ENCODE assay signal across 30 cellular contexts in the genomic region with DNA sequence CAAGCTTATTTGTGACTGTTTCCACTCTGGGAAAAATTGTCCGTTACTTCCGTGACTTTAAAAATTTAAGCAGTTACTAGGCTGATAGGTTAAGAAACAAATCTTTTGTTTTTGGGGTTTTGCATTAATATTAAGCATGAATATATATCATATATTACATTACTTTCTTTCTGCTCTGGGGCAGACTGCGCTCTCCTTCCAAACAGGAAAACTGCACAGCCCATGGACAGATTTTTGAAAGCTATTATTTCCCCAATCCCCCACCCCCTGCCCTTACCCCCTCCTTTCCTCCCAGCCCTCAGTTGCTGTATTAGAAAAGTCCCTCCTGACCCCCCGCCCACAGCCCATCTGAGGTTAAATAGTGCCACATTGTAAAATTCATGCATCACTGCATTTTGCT.
"Had no signal": no experiment of that assay in that cellular context is flagged by ENCODE, and none has a peak within 500 bp of the region (broad histone marks: within the 10 kb centered on the region; RNA-seq: fewer than 3 reads in every experiment).

No MANE protein-coding gene starts in this region.

- H3K9me3 ChIP-seq: neutrophil, psoas muscle, spleen, suprapubic skin, testis, tibial artery, transverse colon, upper lobe of right lung, uterus had no signal

- H3K36me3 ChIP-seq: neural progenitor cell, neutrophil, tibial artery, transverse colon, uterus had no signal

- H3K4me2 ChIP-seq: neural progenitor cell, smooth muscle cell had no signal

- DNase-seq: naive B cell; naive thymus-derived CD8-positive, alpha-beta T cell; nucleus accumbens; posterior cingulate gyrus; psoas muscle; right cardiac atrium; spleen; stimulated activated CD4-positive, alpha-beta T cell treated with anti-CD3 and anti-CD28 coated beads, Interleukin-12 subunit alpha, Interleukin-12 subunit beta, amount 100 ng/mL, for 4 hours; stimulated activated CD4-positive, alpha-beta T cell treated with anti-CD3 and anti-CD28 coated beads, Interleukin-1b, Interleukin-23, amount 100 ng/mL, for 48 hours; stimulated activated CD4-positive, alpha-beta T cell treated with anti-CD3 and anti-CD28 coated beads, Interleukin-4, amount 100 ng/mL, for 1 hour; stimulated activated CD4-positive, alpha-beta T cell treated with anti-CD3 and anti-CD28 coated beads, Interleukin-4, amount 100 ng/mL, for 4 hours; stimulated activated CD8-positive, alpha-beta memory T cell treated with anti-CD3 and anti-CD28 coated beads, Interleukin-4, amount 100 ng/mL, for 48 hours; stimulated activated naive CD4-positive, alpha-beta T cell; stimulated activated naive CD8-positive, alpha-beta T cell treated with anti-CD3 and anti-CD28 coated beads, Interleukin-15, amount 100 ng/mL, for 72 hours; stimulated activated naive CD8-positive, alpha-beta T cell treated with anti-CD3 and anti-CD28 coated beads, Interleukin-15, Interleukin-2, amounts not matched to agents 100 U/mL and 50 U/mL, for 24 hours; substantia nigra; testis; tibial artery; transverse colon; upper lobe of right lung; uterus had no signal

- H3K4me3 ChIP-seq: neural progenitor cell, psoas muscle, skin epidermis, smooth muscle cell, spleen, suprapubic skin, testis, tibial artery, transverse colon, upper lobe of right lung, uterus had no signal

- H3K27ac ChIP-seq: neural progenitor cell, neutrophil, parathyroid adenoma, psoas muscle, skin epidermis, spleen, suprapubic skin, testis, tibial artery, transverse colon, upper lobe of right lung, uterus had no signal

- H2AFZ ChIP-seq: neural progenitor cell, parathyroid adenoma had no signal

- H3K27me3 ChIP-seq: neural progenitor cell, neutrophil, spleen, suprapubic skin, testis, tibial artery, transverse colon, upper lobe of right lung, uterus had no signal

- H3K4me1 ChIP-seq: neural progenitor cell, psoas muscle, spleen, suprapubic skin, testis, tibial artery, upper lobe of right lung, uterus had no signal

- H3K9ac ChIP-seq: neural progenitor cell, parathyroid adenoma had no signal

- ATAC-seq: naive thymus-derived CD8-positive, alpha-beta T cell; natural killer cell treated with Interleukin-12 subunit alpha and Interleukin-12 subunit beta and Interleukin-15 and Interleukin-18, amount 100 ng/mL, for 72 hours; psoas muscle; right cardiac atrium; sciatic nerve; stimulated activated memory B cell treated with anti-CD40 and anti-IgM and Interleukin-4, amounts not matched to agents 10 μg/mL and 1 μg/mL and 100 μg/mL, for 72 hours; stimulated activated naive CD8-positive, alpha-beta T cell treated with anti-CD3 and anti-CD28 coated beads, Interleukin-15, Interleukin-2, amounts not matched to agents 100 U/mL and 50 U/mL, for 24 hours; upper lobe of right lung had no signal
